ENCODE assay signal across 8 cellular contexts in the genomic region with DNA sequence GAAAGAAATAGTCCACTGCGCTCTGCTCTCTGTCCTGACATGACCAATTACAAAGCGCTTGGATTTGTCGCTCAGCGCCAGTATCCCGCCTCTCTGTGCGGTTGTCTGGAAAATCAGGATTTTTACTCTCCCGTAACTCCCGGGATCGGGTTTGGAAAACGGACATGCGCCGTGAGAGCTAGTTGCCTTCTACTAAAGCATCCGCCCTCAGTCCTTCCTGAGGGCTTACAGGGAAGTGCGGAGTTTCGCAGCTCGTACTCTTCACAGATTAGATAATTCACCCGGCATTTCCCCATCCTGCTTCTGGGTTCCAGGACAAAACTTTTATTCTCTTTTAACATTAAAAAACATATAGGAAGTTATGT. TPM values are rescaled to one million over a fixed set of nuclear protein-coding genes. Genes with fewer than 3 reads are reported as not detected.
DNase-seq lines count a peak whose midpoint lies in the region; ATAC-seq and TF ChIP-seq lines count a peak whose summit lies in the region.

No MANE protein-coding gene starts in this region.

- no peaks in the 10 kb centered on the region for H3K9me3 Mint-ChIP-seq in activated naive CD8-positive, alpha-beta T cell treated with anti-CD3 and anti-CD28 coated beads, Interleukin-2, amount 10 ng/mL, durations not matched to agents 7 days and 5 days
- H3K9me3 Mint-ChIP-seq in osteocyte (ENCODE audit: unreplicated experiment), result no peaks in the 10 kb centered on the region

- H3K4me3 ChIP-seq in thymus (ENCODE audit: low read length), result peak overlapping the region; percentile 81

- no peak for TF ChIP-seq CTCF in osteocyte (IDR thresholded peaks at IDR 0.05)

- no peaks in the 10 kb centered on the region for H3K36me3 ChIP-seq in thymus (ENCODE audit: control insufficient read depth, insufficient read depth)

- peak overlapping the region; percentile 94 for H3K27ac Mint-ChIP-seq in activated naive CD8-positive, alpha-beta T cell treated with anti-CD3 and anti-CD28 coated beads, Interleukin-2, amount 10 ng/mL, durations not matched to agents 7 days and 5 days
- peak overlapping the region; percentile 97 for H3K27ac Mint-ChIP-seq in osteocyte (ENCODE audit: unreplicated experiment)

- peaks cover 5% of the 10 kb centered on the region for H3K4me1 ChIP-seq in thymus (ENCODE audit: control insufficient read depth, insufficient read depth, low read length)

- H3K9me3 ChIP-seq in thymus (ENCODE audit: control insufficient read depth), result no peaks in the 10 kb centered on the region

- DNase-seq in GM04504 (ENCODE audit: low read depth), result peak; percentile 99
- DNase-seq in NCI-H1048 (lab: John Stamatoyannopoulos, UW), result peak; percentile 87
- DNase-seq in activated naive CD8-positive, alpha-beta T cell treated with anti-CD3 and anti-CD28 coated beads, Interleukin-2, amount 10 ng/mL, durations not matched to agents 7 days and 5 days, result peak; percentile 67
- DNase-seq in Right ventricle myocardium inferior (ENCODE audit: missing footprints), result peak; percentile 90
- peak; percentile 97 for DNase-seq in osteocyte (ENCODE audit: extremely low spot score, unreplicated experiment)

- POLR2A ChIA-PET in activated naive CD8-positive, alpha-beta T cell treated with anti-CD3 and anti-CD28 coated beads, Interleukin-2, amount 10 ng/mL, durations not matched to agents 7 days and 5 days (lab: Charles Lee), result interaction anchor here (0.7 to 2.0 kb wide), 11 partner anchors 10 to 400 kb away, joined by 3 to 11 read pairs (median 4); a partner anchor contains a TSS

- peak overlapping the region; percentile 98 for H3K4me3 Mint-ChIP-seq in activated naive CD8-positive, alpha-beta T cell treated with anti-CD3 and anti-CD28 coated beads, Interleukin-2, amount 10 ng/mL, durations not matched to agents 7 days and 5 days
- H3K4me3 Mint-ChIP-seq in osteocyte (ENCODE audit: unreplicated experiment), result peak overlapping the region; percentile 92

- H3K4me1 Mint-ChIP-seq in activated naive CD8-positive, alpha-beta T cell treated with anti-CD3 and anti-CD28 coated beads, Interleukin-2, amount 10 ng/mL, durations not matched to agents 7 days and 5 days, result peaks cover 32% of the 10 kb centered on the region
- peaks cover 27% of the 10 kb centered on the region for H3K4me1 Mint-ChIP-seq in osteocyte (ENCODE audit: unreplicated experiment)

- under 1% methylated on average over 17 of the region's 17 CpGs for WGBS in thymus

- intact Hi-C loops in Right ventricle myocardium inferior (cut with DNase I), result no loop called here

- peak overlapping the region; percentile 98 for H3K27ac ChIP-seq in thymus (ENCODE audit: low read depth)

- H3K36me3 Mint-ChIP-seq in activated naive CD8-positive, alpha-beta T cell treated with anti-CD3 and anti-CD28 coated beads, Interleukin-2, amount 10 ng/mL, durations not matched to agents 7 days and 5 days, result peaks cover 1% of the 10 kb centered on the region
- no peaks in the 10 kb centered on the region for H3K36me3 Mint-ChIP-seq in osteocyte (ENCODE audit: unreplicated experiment)

- H3K27me3 Mint-ChIP-seq in activated naive CD8-positive, alpha-beta T cell treated with anti-CD3 and anti-CD28 coated beads, Interleukin-2, amount 10 ng/mL, durations not matched to agents 7 days and 5 days, result no peaks in the 10 kb centered on the region
- H3K27me3 Mint-ChIP-seq in osteocyte (ENCODE audit: unreplicated experiment), result no peaks in the 10 kb centered on the region

- ATAC-seq in HG02571 (IDR thresholded peaks at IDR 0.05; ENCODE audit: unreplicated experiment) (peak; percentile 43), SK-N-SH treated with all-trans-retinoic acid at 6 μM for 48 hours (peak; percentile 82), Right ventricle myocardium inferior (peak; percentile 96)
- ATAC-seq in activated naive CD8-positive, alpha-beta T cell treated with anti-CD3 and anti-CD28 coated beads, Interleukin-2, amount 10 ng/mL, durations not matched to agents 7 days and 5 days (ENCODE audit: low read depth), result peak; percentile 38

- H3K27me3 ChIP-seq in thymus (ENCODE audit: control insufficient read depth, insufficient read depth), result no peaks in the 10 kb centered on the region

TF ChIP-seq in SK-N-SH treated with all-trans-retinoic acid at 6 μM for 48 hours, 23 proteins besides CTCF, POLR2A, EP300 and RAD21:
- TF ChIP-seq, protein P1, sequence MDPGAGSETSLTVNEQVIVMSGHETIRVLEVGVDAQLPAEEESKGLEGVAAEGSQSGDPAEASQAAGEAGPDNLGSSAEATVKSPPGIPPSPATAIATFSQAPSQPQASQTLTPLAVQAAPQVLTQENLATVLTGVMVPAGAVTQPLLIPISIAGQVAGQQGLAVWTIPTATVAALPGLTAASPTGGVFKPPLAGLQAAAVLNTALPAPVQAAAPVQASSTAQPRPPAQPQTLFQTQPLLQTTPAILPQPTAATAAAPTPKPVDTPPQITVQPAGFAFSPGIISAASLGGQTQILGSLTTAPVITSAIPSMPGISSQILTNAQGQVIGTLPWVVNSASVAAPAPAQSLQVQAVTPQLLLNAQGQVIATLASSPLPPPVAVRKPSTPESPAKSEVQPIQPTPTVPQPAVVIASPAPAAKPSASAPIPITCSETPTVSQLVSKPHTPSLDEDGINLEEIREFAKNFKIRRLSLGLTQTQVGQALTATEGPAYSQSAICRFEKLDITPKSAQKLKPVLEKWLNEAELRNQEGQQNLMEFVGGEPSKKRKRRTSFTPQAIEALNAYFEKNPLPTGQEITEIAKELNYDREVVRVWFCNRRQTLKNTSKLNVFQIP (CRISPR knock-in tag; IDR thresholded peaks at IDR 0.05; ENCODE audit: borderline replicate concordance, low read depth), result no peak
- no peak for TF ChIP-seq ESRRG (CRISPR knock-in tag; IDR thresholded peaks at IDR 0.05)
- TF ChIP-seq, protein P2, sequence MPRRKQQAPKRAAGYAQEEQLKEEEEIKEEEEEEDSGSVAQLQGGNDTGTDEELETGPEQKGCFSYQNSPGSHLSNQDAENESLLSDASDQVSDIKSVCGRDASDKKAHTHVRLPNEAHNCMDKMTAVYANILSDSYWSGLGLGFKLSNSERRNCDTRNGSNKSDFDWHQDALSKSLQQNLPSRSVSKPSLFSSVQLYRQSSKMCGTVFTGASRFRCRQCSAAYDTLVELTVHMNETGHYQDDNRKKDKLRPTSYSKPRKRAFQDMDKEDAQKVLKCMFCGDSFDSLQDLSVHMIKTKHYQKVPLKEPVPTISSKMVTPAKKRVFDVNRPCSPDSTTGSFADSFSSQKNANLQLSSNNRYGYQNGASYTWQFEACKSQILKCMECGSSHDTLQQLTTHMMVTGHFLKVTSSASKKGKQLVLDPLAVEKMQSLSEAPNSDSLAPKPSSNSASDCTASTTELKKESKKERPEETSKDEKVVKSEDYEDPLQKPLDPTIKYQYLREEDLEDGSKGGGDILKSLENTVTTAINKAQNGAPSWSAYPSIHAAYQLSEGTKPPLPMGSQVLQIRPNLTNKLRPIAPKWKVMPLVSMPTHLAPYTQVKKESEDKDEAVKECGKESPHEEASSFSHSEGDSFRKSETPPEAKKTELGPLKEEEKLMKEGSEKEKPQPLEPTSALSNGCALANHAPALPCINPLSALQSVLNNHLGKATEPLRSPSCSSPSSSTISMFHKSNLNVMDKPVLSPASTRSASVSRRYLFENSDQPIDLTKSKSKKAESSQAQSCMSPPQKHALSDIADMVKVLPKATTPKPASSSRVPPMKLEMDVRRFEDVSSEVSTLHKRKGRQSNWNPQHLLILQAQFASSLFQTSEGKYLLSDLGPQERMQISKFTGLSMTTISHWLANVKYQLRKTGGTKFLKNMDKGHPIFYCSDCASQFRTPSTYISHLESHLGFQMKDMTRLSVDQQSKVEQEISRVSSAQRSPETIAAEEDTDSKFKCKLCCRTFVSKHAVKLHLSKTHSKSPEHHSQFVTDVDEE (CRISPR knock-in tag; IDR thresholded peaks at IDR 0.05), result no peak
- no peak for TF ChIP-seq ZNF70 (CRISPR knock-in tag; IDR thresholded peaks at IDR 0.05)
- TF ChIP-seq SNAI2 (CRISPR knock-in tag; IDR thresholded peaks at IDR 0.05), result no peak

RNA-seq across cellular contexts. Expression of a gene that starts 0.4 kb away (rescaled TPM):
- total RNA-seq in activated naive CD8-positive, alpha-beta T cell treated with anti-CD3 and anti-CD28 coated beads, Interleukin-2, amount 10 ng/mL, durations not matched to agents 7 days and 5 days, result 1 to 10 TPM; 9.6 to 10.0 TPM
- total RNA-seq in Right ventricle myocardium inferior (27.4 TPM), osteocyte (13.0 and 14.7 TPM in 2 replicates)
- 21.0 TPM for polyA plus RNA-seq in thymus

RNA-seq across cellular contexts. Expression of a gene that starts 0.7 kb away (rescaled TPM):
- total RNA-seq in activated naive CD8-positive, alpha-beta T cell treated with anti-CD3 and anti-CD28 coated beads, Interleukin-2, amount 10 ng/mL, durations not matched to agents 7 days and 5 days, result 1 to 10 TPM; 7.6 to 8.5 TPM
- 2.8 TPM for total RNA-seq in Right ventricle myocardium inferior
- 5.4 and 6.0 TPM in 2 replicates for total RNA-seq in osteocyte
- 7.4 TPM for polyA plus RNA-seq in thymus

Comparison
In these comparisons a context has a peak if more than half of its experiments do, and no peak if none do; other contexts are left out.
1. Peak in every context shown above with its lines: DNase-seq, ATAC-seq, H3K4me3 ChIP-seq and H3K27ac ChIP-seq.
2. ATAC-seq: peak in every context shown above with its lines; median percentile 96 in Right ventricle myocardium inferior; 82 in SK-N-SH treated with all-trans-retinoic acid at 6 μM for 48 hours; 43 in HG02571; 38 in activated naive CD8-positive, alpha-beta T cell treated with anti-CD3 and anti-CD28 coated beads, Interleukin-2, amount 10 ng/mL, durations not matched to agents 7 days and 5 days.